Comparison of ENCODE assay signal across 8 cellular contexts in the genomic region with DNA sequence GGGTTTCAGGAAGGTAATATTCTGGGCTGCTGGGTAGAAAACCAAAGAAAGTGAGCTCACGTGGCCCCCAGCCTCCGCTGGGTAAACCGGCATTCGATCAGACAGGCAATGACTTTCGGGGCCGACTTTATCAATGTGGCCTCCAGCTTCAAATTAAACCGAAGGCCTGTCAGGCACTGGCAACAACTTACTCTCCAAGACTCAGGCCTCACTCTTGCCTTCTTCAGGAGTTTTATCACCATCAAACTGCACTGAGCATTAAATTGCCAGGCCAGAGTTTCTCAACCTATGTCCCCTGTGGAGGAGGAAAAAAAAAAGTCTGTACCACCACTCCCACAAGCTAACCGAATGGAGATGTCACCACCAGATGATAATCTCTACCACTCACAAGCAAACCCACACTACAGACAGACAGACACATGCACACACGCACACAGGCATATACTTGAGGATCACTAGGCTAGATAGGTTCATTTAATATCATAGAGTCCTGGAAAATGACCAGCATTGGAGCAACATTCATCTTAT. TPM values are rescaled to one million over a fixed set of nuclear protein-coding genes. Genes with fewer than 3 reads are reported as not detected.
DNase-seq lines count a peak whose midpoint lies in the region; ATAC-seq and TF ChIP-seq lines count a peak whose summit lies in the region.

No MANE protein-coding gene starts in this region.

- peak overlapping the region; percentile 72 for H3K9ac ChIP-seq in muscle layer of colon (ENCODE audit: low read length)

- H3K27ac Mint-ChIP-seq in CD4-positive, alpha-beta T cell: peak overlapping the region; percentile 95
- peak overlapping the region in 4 of 5 experiments; percentile 65 to 95 (median 92) for H3K27ac Mint-ChIP-seq in brain

- CTCF ChIA-PET in CD4-positive, alpha-beta T cell (lab: Charles Lee): interaction anchor here (0.6 kb wide), 1 partner anchor 1467 kb away, joined by 3 read pairs; no protein-coding TSS in a partner anchor

- peaks cover 11% of the 10 kb centered on the region for H3K36me3 Mint-ChIP-seq in CD4-positive, alpha-beta T cell (ENCODE audit: low read depth)
- H3K36me3 Mint-ChIP-seq in brain: no peaks in the 10 kb centered on the region

- POLR2A ChIA-PET in CD4-positive, alpha-beta T cell (lab: Charles Lee): interaction anchor here (1.0 to 1.9 kb wide), 13 partner anchors 10 to 321 kb away, joined by 3 to 15 read pairs (median 4); a partner anchor contains a TSS

- H3K4me1 ChIP-seq in muscle layer of colon (ENCODE audit: insufficient read depth, low read length): peaks cover 27% of the 10 kb centered on the region

- H3K27ac ChIP-seq in CD4-positive, alpha-beta T cell (ENCODE audit: low read depth, low read length): no peak overlapping the region
- H3K27ac ChIP-seq in muscle layer of colon (ENCODE audit: low read depth, low read length): peak overlapping the region; percentile 88

- ATAC-seq in CD4-positive, alpha-beta T cell (ENCODE audit: poor library complexity): peak; percentile 11
- ATAC-seq in HG03469 (IDR thresholded peaks at IDR 0.05; ENCODE audit: unreplicated experiment) (no peak), GM21619 (IDR thresholded peaks at IDR 0.05; ENCODE audit: unreplicated experiment) (no peak), GM19395 (IDR thresholded peaks at IDR 0.05; ENCODE audit: unreplicated experiment) (no peak)

- TF ChIP-seq CTCF in CD4-positive, alpha-beta T cell (IDR thresholded peaks at IDR 0.05): no peak
- TF ChIP-seq CTCF in brain (conservative IDR thresholded peaks at IDR 0.05) (no peak), GM10266 (IDR thresholded peaks at IDR 0.05; ENCODE audit: control insufficient read depth, insufficient read depth, low read depth, missing control alignments) (no peak)

- H3K27me3 Mint-ChIP-seq in CD4-positive, alpha-beta T cell: no peaks in the 10 kb centered on the region
- H3K27me3 Mint-ChIP-seq in brain: peaks cover 27% of the 10 kb centered on the region

- H3K27me3 ChIP-seq in CD4-positive, alpha-beta T cell (ENCODE audit: control insufficient read depth, insufficient read depth, low read length): no peaks in the 10 kb centered on the region
- H3K27me3 ChIP-seq in MG63: no peaks in the 10 kb centered on the region
- no peaks in the 10 kb centered on the region for H3K27me3 ChIP-seq in muscle layer of colon (ENCODE audit: control insufficient read depth in 1 of 2, insufficient read depth in 2 of 2, low read length in 2 of 2)

- no peaks in the 10 kb centered on the region for H3K9me3 ChIP-seq in CD4-positive, alpha-beta T cell (ENCODE audit: control insufficient read depth, low read length)
- H3K9me3 ChIP-seq in MG63 (no peaks in the 10 kb centered on the region), muscle layer of colon (ENCODE audit: low read length) (no peaks in the 10 kb centered on the region)

- no peaks in the 10 kb centered on the region for H3K9me3 Mint-ChIP-seq in CD4-positive, alpha-beta T cell
- H3K9me3 Mint-ChIP-seq in brain: no peaks in the 10 kb centered on the region

- intact Hi-C loops in CD4-positive, alpha-beta T cell (cut with DNase I, micrococcal nuclease): loop anchor here (5.0 kb wide), 4 partner anchors 41 to 1951 kb away; a partner anchor contains a TSS

- H3K4me3 ChIP-seq in MG63 (peak overlapping the region; percentile 63), muscle layer of colon (ENCODE audit: low read depth in 1 of 2, low read length in 2 of 2) (peak overlapping the region in 1 of 2 donors; percentile 65)

- DNase-seq in CD4-positive, alpha-beta T cell: no peak
- no peak for DNase-seq in MG63
- no peak for DNase-seq in GM10266 (ENCODE audit: extremely low spot score)

- H3K36me3 ChIP-seq in MG63 (no peaks in the 10 kb centered on the region), muscle layer of colon (ENCODE audit: insufficient read depth, low read length) (no peaks in the 10 kb centered on the region)

- peak overlapping the region; percentile 94 for H3K4me3 Mint-ChIP-seq in CD4-positive, alpha-beta T cell
- peak overlapping the region; percentile 90 to 97 (median 94) for H3K4me3 Mint-ChIP-seq in brain

- H3K4me1 Mint-ChIP-seq in CD4-positive, alpha-beta T cell (ENCODE audit: low read depth): peaks cover 47% of the 10 kb centered on the region
- peaks cover 20% of the 10 kb centered on the region for H3K4me1 Mint-ChIP-seq in brain

RNA-seq across cellular contexts. Expression of a gene that starts 1.1 kb away (rescaled TPM):
- total RNA-seq in CD4-positive, alpha-beta T cell: 10 to 100 TPM; 17.2 to 18.5 TPM
- 2.5 and 6.5 TPM in 2 replicates for total RNA-seq in MG63 (2014; rRNA removed; shearing (Covaris generic); ENCODE audit: low replicate concordance)
- 1.3 TPM for polyA plus RNA-seq in brain (ENCODE audit: insufficient read depth, low read depth, low replicate concordance)
